In the genomic region with DNA sequence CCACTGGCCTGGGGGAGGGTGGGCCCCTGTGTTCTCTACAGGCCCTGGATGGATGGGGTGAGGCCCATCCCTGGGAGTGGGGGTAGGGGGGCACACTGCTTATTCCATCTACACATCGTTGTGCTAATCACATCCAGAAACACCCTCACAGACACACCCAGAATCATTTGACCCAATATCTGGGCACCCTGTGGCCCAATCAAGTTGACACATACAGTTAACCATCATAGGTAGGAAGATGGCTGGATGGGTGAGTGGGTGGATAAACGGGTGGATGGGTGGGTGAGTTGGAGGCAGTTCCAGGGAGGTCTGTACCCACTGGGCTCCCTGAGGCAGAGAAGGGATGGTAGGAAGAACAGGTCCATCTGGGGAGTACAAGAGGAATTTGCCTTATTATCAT, we compare ENCODE assay signal across 14 cellular contexts.
DNase-seq lines count a peak whose midpoint lies in the region; ATAC-seq, FAIRE-seq and TF ChIP-seq lines count a peak whose summit lies in the region.
"Had no signal": no experiment of that assay in that cellular context is flagged by ENCODE, and none has a peak within 500 bp of the region (broad histone marks: within the 10 kb centered on the region; RNA-seq: fewer than 3 reads in every experiment).

No MANE protein-coding gene starts in this region.

- ATAC-seq in T-helper 17 cell (no peak), GM21447 (IDR thresholded peaks at IDR 0.05; ENCODE audit: unreplicated experiment) (no peak)
- ATAC-seq: GM12878 had no signal

- H3K36me3 ChIP-seq in BLaER1 = no peaks in the 10 kb centered on the region
- no peaks in the 10 kb centered on the region for H3K36me3 ChIP-seq in neural progenitor cell
- H3K36me3 ChIP-seq: HAP-1 had no signal

- peaks cover 3% of the 10 kb centered on the region for H3K9me3 Mint-ChIP-seq in Calu3 (ENCODE audit: low read depth, unreplicated experiment)
- H3K9me3 Mint-ChIP-seq in neural progenitor cell = peaks cover 33% of the 10 kb centered on the region
- peaks cover 5% of the 10 kb centered on the region for H3K9me3 Mint-ChIP-seq in activated CD4-positive, alpha-beta T cell treated with anti-CD3 and anti-CD28 coated beads, Interleukin-2, amount 10 ng/mL, durations not matched to agents 24 days and 14 days
- H3K9me3 Mint-ChIP-seq in activated CD4-positive, alpha-beta T cell treated with anti-CD3 and anti-CD28 coated beads, Interleukin-2, amount 10 ng/mL, durations not matched to agents 7 days and 5 days = peaks cover 13% of the 10 kb centered on the region

- intact Hi-C loops in Calu3 (cut with micrococcal nuclease; ENCODE audit: unreplicated experiment) = no loop called here
- intact Hi-C loops in activated CD4-positive, alpha-beta T cell treated with anti-CD3 and anti-CD28 coated beads, Interleukin-2, amount 10 ng/mL, durations not matched to agents 24 days and 14 days (cut with micrococcal nuclease) = no loop called here

- FAIRE-seq in RCC 7860 (lab: Jason Lieb, UNC) = no peak
- FAIRE-seq: GM12878 had no signal

- H3K9ac ChIP-seq in BLaER1 = no peak overlapping the region
- H3K9ac ChIP-seq in neural progenitor cell = no peak overlapping the region

- POLR2A ChIA-PET in activated CD4-positive, alpha-beta T cell treated with anti-CD3 and anti-CD28 coated beads, Interleukin-2, amount 10 ng/mL, durations not matched to agents 7 days and 5 days (lab: Charles Lee) = no interaction called here

- H3K4me2 ChIP-seq in BLaER1 = peak overlapping the region; percentile 95
- no peak overlapping the region for H3K4me2 ChIP-seq in neural progenitor cell

- H3F3A ChIP-seq in neural progenitor cell (ENCODE audit: low read depth) = no peaks in the 10 kb centered on the region

- H3K4me1 Mint-ChIP-seq in Calu3 (ENCODE audit: low read depth, unreplicated experiment) (peaks cover 23% of the 10 kb centered on the region), T-helper 17 cell (no peaks in the 10 kb centered on the region), neural progenitor cell (peaks cover 25% of the 10 kb centered on the region)
- H3K4me1 Mint-ChIP-seq in activated CD4-positive, alpha-beta T cell treated with anti-CD3 and anti-CD28 coated beads, Interleukin-2, amount 10 ng/mL, durations not matched to agents 24 days and 14 days = peaks cover 7% of the 10 kb centered on the region
- H3K4me1 Mint-ChIP-seq in activated CD4-positive, alpha-beta T cell treated with anti-CD3 and anti-CD28 coated beads, Interleukin-2, amount 10 ng/mL, durations not matched to agents 7 days and 5 days = peaks cover 16% of the 10 kb centered on the region

- H3K27ac Mint-ChIP-seq in Calu3 (ENCODE audit: unreplicated experiment) (peak overlapping the region; percentile 54), T-helper 17 cell (no peak overlapping the region), neural progenitor cell (peak overlapping the region; percentile 68)
- no peak overlapping the region for H3K27ac Mint-ChIP-seq in activated CD4-positive, alpha-beta T cell treated with anti-CD3 and anti-CD28 coated beads, Interleukin-2, amount 10 ng/mL, durations not matched to agents 24 days and 14 days
- H3K27ac Mint-ChIP-seq in activated CD4-positive, alpha-beta T cell treated with anti-CD3 and anti-CD28 coated beads, Interleukin-2, amount 10 ng/mL, durations not matched to agents 7 days and 5 days = no peak overlapping the region
- H3K27ac Mint-ChIP-seq: B cell; CD4-positive, alpha-beta memory T cell had no signal

- peaks cover 19% of the 10 kb centered on the region for H3K9me3 ChIP-seq in BLaER1
- no peaks in the 10 kb centered on the region for H3K9me3 ChIP-seq in T-helper 17 cell (ENCODE audit: control insufficient read depth, low read length, poor library complexity, severe bottlenecking)
- no peaks in the 10 kb centered on the region for H3K9me3 ChIP-seq in neural progenitor cell (ENCODE audit: low read depth)
- H3K9me3 ChIP-seq: HAP-1 had no signal

- BruUV-seq in Calu3 (replicated peaks; lab: Mats Ljungman, UMichigan) = no TSS peak

- H4K20me1 ChIP-seq in BLaER1 (no peaks in the 10 kb centered on the region), neural progenitor cell (ENCODE audit: low read depth) (no peaks in the 10 kb centered on the region)

- no peak overlapping the region for H2AFZ ChIP-seq in neural progenitor cell (replicated peaks)

- DNase-seq in Calu3 (no peak), T-helper 17 cell (no peak), neural progenitor cell (ENCODE audit: low spot score) (no peak), RCC 7860 (ENCODE audit: low spot score) (no peak)
- no peak for DNase-seq in activated CD4-positive, alpha-beta T cell treated with anti-CD3 and anti-CD28 coated beads, Interleukin-2, amount 10 ng/mL, durations not matched to agents 24 days and 14 days
- no peak for DNase-seq in activated CD4-positive, alpha-beta T cell treated with anti-CD3 and anti-CD28 coated beads, Interleukin-2, amount 10 ng/mL, durations not matched to agents 7 days and 5 days
- DNase-seq: CD4-positive, alpha-beta memory T cell; DMS79 treated with DMSO at 0.1 percent for 48 hours had no signal

- H3K4me3 Mint-ChIP-seq in Calu3 (ENCODE audit: low read depth, unreplicated experiment) (no peak overlapping the region), T-helper 17 cell (peak overlapping the region; percentile 9), neural progenitor cell (no peak overlapping the region)
- H3K4me3 Mint-ChIP-seq in activated CD4-positive, alpha-beta T cell treated with anti-CD3 and anti-CD28 coated beads, Interleukin-2, amount 10 ng/mL, durations not matched to agents 24 days and 14 days = no peak overlapping the region
- H3K4me3 Mint-ChIP-seq in activated CD4-positive, alpha-beta T cell treated with anti-CD3 and anti-CD28 coated beads, Interleukin-2, amount 10 ng/mL, durations not matched to agents 7 days and 5 days = no peak overlapping the region
- H3K4me3 Mint-ChIP-seq: B cell; CD4-positive, alpha-beta memory T cell had no signal

- H3K27me3 ChIP-seq in BLaER1 = no peaks in the 10 kb centered on the region
- no peaks in the 10 kb centered on the region for H3K27me3 ChIP-seq in neural progenitor cell

- H3K27ac ChIP-seq in BLaER1 = peak overlapping the region; percentile 81; the same call in 1 of the 2 replicates
- no peak overlapping the region for H3K27ac ChIP-seq in neural progenitor cell
- H3K27ac ChIP-seq: C4-2B had no signal

- CTCF ChIA-PET in Calu3 (lab: Charles Lee) = interaction anchor here (0.6 kb wide), 1 partner anchor 232 kb away, joined by 3 read pairs; no protein-coding TSS in a partner anchor
- CTCF ChIA-PET in activated CD4-positive, alpha-beta T cell treated with anti-CD3 and anti-CD28 coated beads, Interleukin-2, amount 10 ng/mL, durations not matched to agents 7 days and 5 days (lab: Charles Lee) = no interaction called here

- no peaks in the 10 kb centered on the region for H3K79me2 ChIP-seq in neural progenitor cell (ENCODE audit: low read depth)

- H3K4me1 ChIP-seq in BLaER1 (peaks cover 61% of the 10 kb centered on the region), neural progenitor cell (no peaks in the 10 kb centered on the region)
- H3K4me1 ChIP-seq: HAP-1 had no signal

- H3K36me3 Mint-ChIP-seq in Calu3 (ENCODE audit: insufficient read depth, unreplicated experiment) = no peaks in the 10 kb centered on the region
- peaks cover 2% of the 10 kb centered on the region for H3K36me3 Mint-ChIP-seq in T-helper 17 cell (ENCODE audit: low read depth)
- H3K36me3 Mint-ChIP-seq in neural progenitor cell = no peaks in the 10 kb centered on the region
- no peaks in the 10 kb centered on the region for H3K36me3 Mint-ChIP-seq in activated CD4-positive, alpha-beta T cell treated with anti-CD3 and anti-CD28 coated beads, Interleukin-2, amount 10 ng/mL, durations not matched to agents 24 days and 14 days (ENCODE audit: low read depth)
- peaks cover 6% of the 10 kb centered on the region for H3K36me3 Mint-ChIP-seq in activated CD4-positive, alpha-beta T cell treated with anti-CD3 and anti-CD28 coated beads, Interleukin-2, amount 10 ng/mL, durations not matched to agents 7 days and 5 days (ENCODE audit: low read depth)

- TF ChIP-seq CTCF in Calu3 (IDR thresholded peaks at IDR 0.05; ENCODE audit: unreplicated experiment) = no peak
- no peak for TF ChIP-seq CTCF in neural progenitor cell (IDR thresholded peaks at IDR 0.05)

- no peak overlapping the region for H3K4me3 ChIP-seq in BLaER1
- no peak overlapping the region for H3K4me3 ChIP-seq in neural progenitor cell
- H3K4me3 ChIP-seq: GM12878, HAP-1 had no signal

- H3K27me3 Mint-ChIP-seq in Calu3 (ENCODE audit: unreplicated experiment) (peaks cover 10% of the 10 kb centered on the region), T-helper 17 cell (no peaks in the 10 kb centered on the region), neural progenitor cell (ENCODE audit: insufficient read depth, low read depth) (peaks cover 16% of the 10 kb centered on the region)
- peaks cover 2% of the 10 kb centered on the region for H3K27me3 Mint-ChIP-seq in activated CD4-positive, alpha-beta T cell treated with anti-CD3 and anti-CD28 coated beads, Interleukin-2, amount 10 ng/mL, durations not matched to agents 24 days and 14 days
- H3K27me3 Mint-ChIP-seq in activated CD4-positive, alpha-beta T cell treated with anti-CD3 and anti-CD28 coated beads, Interleukin-2, amount 10 ng/mL, durations not matched to agents 7 days and 5 days = peaks cover 23% of the 10 kb centered on the region
- H3K27me3 Mint-ChIP-seq: B cell had no signal

Comparison
In these comparisons a context has a peak if more than half of its experiments do, and no peak if none do; other contexts are left out.
1. H3K27ac Mint-ChIP-seq: peak in Calu3 (single experiment) and neural progenitor cell (single experiment); none in T-helper 17 cell (single experiment), activated CD4-positive, alpha-beta T cell treated with anti-CD3 and anti-CD28 coated beads, Interleukin-2, amount 10 ng/mL, durations not matched to agents 24 days and 14 days (single experiment) and activated CD4-positive, alpha-beta T cell treated with anti-CD3 and anti-CD28 coated beads, Interleukin-2, amount 10 ng/mL, durations not matched to agents 7 days and 5 days (single experiment).